In genomic region chr11:126456783-126457542, GRCh38 we compare ENCODE assay signal across 24 cellular contexts.
A peak's percentile ranks its signal among the peaks of the same experiment; 100 is the strongest.
DNase-seq lines count a peak whose midpoint lies in the region; ATAC-seq, FAIRE-seq and TF ChIP-seq lines count a peak whose summit lies in the region.
"Had no signal": no experiment of that assay in that cellular context is flagged by ENCODE, and none has a peak within 500 bp of the region (broad histone marks: within the 10 kb centered on the region; RNA-seq: fewer than 3 reads in every experiment).

No MANE protein-coding gene starts in this region.

- H3K9me3 ChIP-seq in H1 (ENCODE audit: insufficient read depth in 2 of 2, low read depth in 1 of 2, low read length in 1 of 2) (no peaks in the 10 kb centered on the region), heart left ventricle (no peaks in the 10 kb centered on the region), stomach (no peaks in the 10 kb centered on the region)

- H3K18ac ChIP-seq in H1 (ENCODE audit: extremely low read depth, low read length) = no peak overlapping the region

- intact Hi-C loops in heart left ventricle (cut with DNase I) = no loop called here
- intact Hi-C loops in stomach (cut with DNase I; ENCODE audit: low total_unique reads) = no loop called here

- H3K23ac ChIP-seq in H1 (ENCODE audit: insufficient read length) = no peak overlapping the region

- ATAC-seq in heart left ventricle = no peak
- ATAC-seq: activated CD4-positive, alpha-beta T cell treated with anti-CD3 and anti-CD28 coated beads for 36 hours; activated T-cell treated with anti-CD3 and anti-CD28 coated beads, Interleukin-2, amount 50 U/mL, for 72 hours; GM12878 had no signal

- H2BK12ac ChIP-seq in H1 (ENCODE audit: low read depth, low read length) = no peak overlapping the region

- H4K5ac ChIP-seq in H1 (ENCODE audit: insufficient read length, low read depth, low read length) = no peak overlapping the region

- CTCF ChIA-PET in H1 (lab: Charles Lee; ENCODE audit: partially characterized antibody) = no interaction called here

- no peak overlapping the region for H2BK120ac ChIP-seq in H1 (replicated peaks; ENCODE audit: low read depth, low read length)

- H3K36me3 ChIP-seq in H1 (ENCODE audit: control insufficient read depth in 2 of 4, insufficient read depth in 4 of 4, low read length in 3 of 4) = no peaks in the 10 kb centered on the region
- no peaks in the 10 kb centered on the region for H3K36me3 ChIP-seq in heart left ventricle
- H3K36me3 ChIP-seq in stomach = no peaks in the 10 kb centered on the region
- H3K36me3 ChIP-seq: brain microvascular endothelial cell had no signal

- 0 out of 7 replicates have a peak, but pooled peaks cover 0 to 6% (median 0%) of the 10 kb centered on the region in 4 experiments for H3K4me1 ChIP-seq in H1 (replicated peaks in 1 of 4; ENCODE audit: control insufficient read depth in 3 of 4, insufficient read depth in 4 of 4, low read length in 3 of 4)
- no peaks in the 10 kb centered on the region for H3K4me1 ChIP-seq in heart left ventricle
- H3K4me1 ChIP-seq in stomach = peaks cover 0 to 8% (median 5%) of the 10 kb centered on the region in 4 donors

- no peak overlapping the region for H3K14ac ChIP-seq in H1 (ENCODE audit: insufficient read length)

- H3K27ac ChIP-seq in H1 (ENCODE audit: low read depth, low read length) (no peak overlapping the region), heart left ventricle (no peak overlapping the region), stomach (no peak overlapping the region)
- H3K27ac ChIP-seq: brain microvascular endothelial cell, RWPE1, skin epidermis had no signal

- H3K4ac ChIP-seq in H1 (replicated peaks; ENCODE audit: insufficient read length, low read depth, low read length) = no peak overlapping the region

- no peak overlapping the region for H4K91ac ChIP-seq in H1 (replicated peaks; ENCODE audit: insufficient read length, low read length)

- peaks cover 5% of the 10 kb centered on the region; the same call in 1 of the 2 replicates for H3K23me2 ChIP-seq in H1 (ENCODE audit: low read depth, low read length)

- TF ChIP-seq CTCF in H1 (IDR thresholded peaks at IDR 0.05; ENCODE audit: control extremely low read depth in 1 of 3, insufficient read depth in 1 of 3, low read depth in 1 of 3, low read length in 3 of 3) (no peak), heart left ventricle (IDR thresholded peaks at IDR 0.05) (no peak), stomach (IDR thresholded peaks at IDR 0.05) (no peak), GM10266 (IDR thresholded peaks at IDR 0.05; ENCODE audit: control insufficient read depth, insufficient read depth, low read depth, missing control alignments) (no peak)

- 86% methylated on average over 20 of the region's 20 CpGs; no CpG with 5 or more reads in 1 of the 2 experiments for WGBS in H1 (ENCODE audit: extremely low coverage in 1 of 2, insufficient coverage in 1 of 2, insufficient read length in 1 of 2, insufficient replicate concordance in 2 of 2, low coverage in 1 of 2, low lambda C conversion rate in 2 of 2, missing lambda C conversion rate in 1 of 2), 2 experiments
- WGBS in heart left ventricle, 4 donors = 72 to 81% (median 77%) methylated on average over 20 of the region's 20 CpGs
- WGBS in stomach, 5 donors = 74 to 81% (median 78%) methylated on average over 20 of the region's 20 CpGs

- no peak for TF ChIP-seq EP300 in H1 (IDR thresholded peaks at IDR 0.05; ENCODE audit: borderline replicate concordance in 1 of 2, low read depth in 2 of 2, low read length in 2 of 2)
- TF ChIP-seq EP300 in stomach (IDR thresholded peaks at IDR 0.05) = no peak

- no peak overlapping the region for H4K8ac ChIP-seq in H1 (ENCODE audit: extremely low read depth, insufficient read depth, low read length)

- no peak overlapping the region for H2BK20ac ChIP-seq in H1 (ENCODE audit: low read length)

- H2BK5ac ChIP-seq in H1 (ENCODE audit: low read depth, low read length) = no peak overlapping the region

- no peak for TF ChIP-seq POLR2A in GM12892 (IDR thresholded peaks at IDR 0.05; ENCODE audit: low read depth, low read length)
- TF ChIP-seq POLR2A in H1 (IDR thresholded peaks at IDR 0.05; ENCODE audit: control extremely low read depth in 1 of 2, low read depth in 2 of 2, low read length in 2 of 2) = no peak
- TF ChIP-seq POLR2A in heart left ventricle (IDR thresholded peaks at IDR 0.05) = no peak
- no peak for TF ChIP-seq POLR2A in stomach (IDR thresholded peaks at IDR 0.05)

- H2AK5ac ChIP-seq in H1 (ENCODE audit: low read depth, low read length) = no peak overlapping the region

- DNase-seq in Ammon's horn (ENCODE audit: low spot score) (peak; percentile 45), GM12892 (ENCODE audit: insufficient read length) (no peak), NOMO-1 treated with dmso at 0.1 percent for 144 hours (lab: John Stamatoyannopoulos, UW; ENCODE audit: unreplicated experiment) (peak; percentile 22), H1 (ENCODE audit: low read depth in 1 of 2, low spot score in 2 of 2) (no peak), heart left ventricle (no peak), stomach (no peak), GM10266 (ENCODE audit: extremely low spot score) (no peak)
- no peak for DNase-seq in activated CD4-positive, alpha-beta T cell treated with anti-CD3 and anti-CD28 coated beads for 1 hour
- DNase-seq: activated CD4-positive, alpha-beta T cell treated with anti-CD3 and anti-CD28 coated beads for 36 hours; activated naive CD4-positive, alpha-beta T cell treated with anti-CD3 and anti-CD28 coated beads for 36 hours; activated T-cell treated with anti-CD3 and anti-CD28 coated beads, Interleukin-2, amount 50 U/mL, for 72 hours; brain microvascular endothelial cell; DMS79 treated with DMSO at 0.1 percent for 48 hours; effector memory CD4-positive, alpha-beta T cell; erythroblast; HCEC 1CT; NCI-H1436; NCI-H2171; NCI-H526; nucleus accumbens; T1000 had no signal

- no peaks in the 10 kb centered on the region for H3K79me1 ChIP-seq in H1 (ENCODE audit: low read depth, low read length)

- H3K27me3 ChIP-seq in H1 (replicated peaks in 1 of 4; ENCODE audit: control insufficient read depth in 3 of 4, extremely low read depth in 1 of 4, insufficient read depth in 3 of 4, low read length in 3 of 4) (peaks cover 0 to 2% (median 0%) of the 10 kb centered on the region in 4 experiments; a peak in 1 of 7 replicates), heart left ventricle (peaks cover 0 to 16% (median 0%) of the 10 kb centered on the region in 9 donors), stomach (peaks cover 0 to 78% (median 0%) of the 10 kb centered on the region in 3 donors)

- no peak overlapping the region for H3K4me3 ChIP-seq in H1 (ENCODE audit: extremely low read depth in 1 of 4, insufficient read depth in 2 of 4, low read depth in 3 of 4, low read length in 4 of 4)
- H3K4me3 ChIP-seq in heart left ventricle = no peak overlapping the region
- no peak overlapping the region for H3K4me3 ChIP-seq in stomach
- H3K4me3 ChIP-seq: GM12878, skin epidermis had no signal

- no peak for TF ChIP-seq RAD21 in H1 (IDR thresholded peaks at IDR 0.05 in 1 of 2, conservative IDR thresholded peaks at IDR 0.05 in 1 of 2; ENCODE audit: low read depth in 2 of 2, low read length in 2 of 2)

- no peaks in the 10 kb centered on the region for H3K79me2 ChIP-seq in H1 (ENCODE audit: control insufficient read depth in 1 of 2, insufficient read depth in 2 of 2, low read length in 2 of 2)

- H3K4me2 ChIP-seq in H1 (ENCODE audit: insufficient read depth in 1 of 2, low read depth in 2 of 2, low read length in 2 of 2) = no peak overlapping the region

- H3K56ac ChIP-seq in H1 (replicated peaks; ENCODE audit: insufficient read length, low read depth, low read length) = peak overlapping the region; percentile 32

- H3K9ac ChIP-seq in H1 (replicated peaks in 1 of 4; ENCODE audit: extremely low read depth in 1 of 4, low read depth in 3 of 4, low read length in 3 of 4) = no peak overlapping the region

- no peak overlapping the region for H2AFZ ChIP-seq in H1 (ENCODE audit: low read length)

- H4K20me1 ChIP-seq in H1 (replicated peaks in 1 of 2; ENCODE audit: control insufficient read depth in 1 of 2, insufficient read depth in 2 of 2, low read length in 2 of 2) = no peaks in the 10 kb centered on the region

- POLR2A ChIA-PET in H1 (lab: Charles Lee; ENCODE audit: partially characterized antibody) = interaction anchor here (0.8 kb wide), 1 partner anchor 91 kb away, joined by 4 read pairs; no protein-coding TSS in a partner anchor

- FAIRE-seq in GM12892 (lab: Jason Lieb, UNC) = peak; percentile 53
- FAIRE-seq in H1 (lab: Jason Lieb, UNC) = no peak
- FAIRE-seq: GM12878 had no signal

- H2BK15ac ChIP-seq in H1 (ENCODE audit: low read length) = no peak overlapping the region

TF ChIP-seq in H1, 55 proteins besides CTCF, POLR2A, EP300 and RAD21 (continues in another document):
- TF ChIP-seq SP4 (IDR thresholded peaks at IDR 0.05; ENCODE audit: low read length) = no peak
- no peak for TF ChIP-seq RBBP5 (IDR thresholded peaks at IDR 0.05; ENCODE audit: borderline replicate concordance, low read depth, low read length)
- TF ChIP-seq BRCA1 (IDR thresholded peaks at IDR 0.05; ENCODE audit: low read depth, low read length) = no peak
- no peak for TF ChIP-seq JUN (IDR thresholded peaks at IDR 0.05; ENCODE audit: low read depth, low read length)
- no peak for TF ChIP-seq CREB1 (IDR thresholded peaks at IDR 0.05)
- no peak for TF ChIP-seq TCF12 (IDR thresholded peaks at IDR 0.05; ENCODE audit: low read depth, low read length)
- no peak for TF ChIP-seq POLR2AphosphoS5 (IDR thresholded peaks at IDR 0.05; ENCODE audit: low read depth, low read length)
- no peak for TF ChIP-seq NANOG (IDR thresholded peaks at IDR 0.05; ENCODE audit: insufficient read depth, low read depth, low read length, poor library complexity, severe bottlenecking)
- TF ChIP-seq MAX (IDR thresholded peaks at IDR 0.05) = no peak
- no peak for TF ChIP-seq KDM4A (IDR thresholded peaks at IDR 0.05; ENCODE audit: low read depth, low read length, severe bottlenecking)
- TF ChIP-seq CHD2 (IDR thresholded peaks at IDR 0.05; ENCODE audit: low read length) = no peak
- TF ChIP-seq TAF1 (IDR thresholded peaks at IDR 0.05; ENCODE audit: low read depth, low read length) = no peak
- no peak for TF ChIP-seq SIRT6 (IDR thresholded peaks at IDR 0.05; ENCODE audit: low read length)

Comparison
In these comparisons a context has a peak if more than half of its experiments do, and no peak if none do; other contexts are left out.
1. DNase-seq: peak in Ammon's horn (single experiment) and NOMO-1 treated with dmso at 0.1 percent for 144 hours (single experiment); none in GM12892 (single experiment), H1 (0 of 2), activated CD4-positive, alpha-beta T cell treated with anti-CD3 and anti-CD28 coated beads for 1 hour (single experiment), heart left ventricle (0 of 5), stomach (single experiment) and GM10266 (single experiment).